Comparison of ENCODE assay signal across 17 cellular contexts in genomic region chr2:10422251-10422650, GRCh38.
"Had no signal": no experiment of that assay in that cellular context is flagged by ENCODE, and none has a peak within 500 bp of the region (broad histone marks: within the 10 kb centered on the region; RNA-seq: fewer than 3 reads in every experiment).

No MANE protein-coding gene starts in this region.

- H3K9ac ChIP-seq: SK-N-SH had no signal

- H3K9me3 ChIP-seq: SK-N-SH had no signal

- DNase-seq: KBM-7, MV-4-11, NCI-H1048, NCI-H1105, NCI-H1417, NCI-H1436 treated with DMSO at 0.1 percent for 48 hours, NCI-H1694, NCI-H187 treated with DMSO at 0.1 percent for 48 hours, NCI-H2029 treated with DMSO at 0.1 percent for 48 hours, NCI-H2171 treated with DMSO at 0.1 percent for 48 hours, NCI-H524, NCI-H526 treated with DMSO at 0.1 percent for 48 hours, NCI-H774, SK-N-SH, SW 1271 had no signal

- H3K4me2 ChIP-seq: SK-N-SH had no signal

- H3K27ac ChIP-seq: HL-60, RWPE1 had no signal
